1 cellular context compared by ENCODE assay signal in the genomic region with DNA sequence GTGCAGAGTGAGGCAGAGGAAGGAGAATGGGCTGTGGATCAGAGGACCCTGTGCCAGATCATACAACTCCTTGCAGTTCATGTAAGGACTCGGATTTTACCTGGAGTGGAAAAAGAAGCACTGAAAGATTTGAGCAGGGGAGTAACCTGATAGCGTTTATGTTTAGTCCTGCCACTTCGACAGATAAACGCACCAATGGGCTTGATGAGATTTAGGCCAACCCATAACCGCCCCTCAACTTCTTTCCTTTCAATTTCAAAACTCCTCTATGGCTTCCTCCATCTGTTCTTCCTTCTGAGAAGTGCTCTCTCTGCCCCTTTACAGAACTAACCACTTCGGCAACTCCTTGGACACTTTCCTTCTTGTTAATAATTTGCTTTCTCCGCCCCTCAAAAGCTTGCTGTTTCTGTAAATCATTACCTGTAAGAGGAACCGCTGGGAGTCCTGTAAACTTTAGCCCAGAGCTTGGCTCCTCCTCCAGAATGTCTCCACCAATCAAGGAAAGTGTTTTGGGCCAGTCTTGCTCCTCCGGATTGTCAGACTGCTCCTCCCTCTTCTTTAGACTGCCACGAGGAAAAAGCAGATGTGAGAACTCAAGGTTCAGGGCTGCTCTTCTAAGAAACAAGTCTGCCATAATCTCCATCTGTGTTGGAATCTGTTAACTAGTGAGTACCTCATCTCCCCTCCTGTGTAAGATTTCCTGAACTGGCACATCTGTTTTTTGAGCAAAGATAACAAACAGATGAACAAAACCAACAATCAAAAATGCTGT.
TF ChIP-seq lines count a peak whose summit lies in the region.

A gene with protein sequence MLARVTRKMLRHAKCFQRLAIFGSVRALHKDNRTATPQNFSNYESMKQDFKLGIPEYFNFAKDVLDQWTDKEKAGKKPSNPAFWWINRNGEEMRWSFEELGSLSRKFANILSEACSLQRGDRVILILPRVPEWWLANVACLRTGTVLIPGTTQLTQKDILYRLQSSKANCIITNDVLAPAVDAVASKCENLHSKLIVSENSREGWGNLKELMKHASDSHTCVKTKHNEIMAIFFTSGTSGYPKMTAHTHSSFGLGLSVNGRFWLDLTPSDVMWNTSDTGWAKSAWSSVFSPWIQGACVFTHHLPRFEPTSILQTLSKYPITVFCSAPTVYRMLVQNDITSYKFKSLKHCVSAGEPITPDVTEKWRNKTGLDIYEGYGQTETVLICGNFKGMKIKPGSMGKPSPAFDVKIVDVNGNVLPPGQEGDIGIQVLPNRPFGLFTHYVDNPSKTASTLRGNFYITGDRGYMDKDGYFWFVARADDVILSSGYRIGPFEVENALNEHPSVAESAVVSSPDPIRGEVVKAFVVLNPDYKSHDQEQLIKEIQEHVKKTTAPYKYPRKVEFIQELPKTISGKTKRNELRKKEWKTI (plus strand): TSS at position 554 of the 772 bp plus-strand sequence. CDS start 6,021 bp downstream, outside the sequence.

TF ChIP-seq in K562, 482 proteins besides CTCF, POLR2A, EP300 and RAD21 (continued from another document and continues in another):
- TF ChIP-seq, protein P1, sequence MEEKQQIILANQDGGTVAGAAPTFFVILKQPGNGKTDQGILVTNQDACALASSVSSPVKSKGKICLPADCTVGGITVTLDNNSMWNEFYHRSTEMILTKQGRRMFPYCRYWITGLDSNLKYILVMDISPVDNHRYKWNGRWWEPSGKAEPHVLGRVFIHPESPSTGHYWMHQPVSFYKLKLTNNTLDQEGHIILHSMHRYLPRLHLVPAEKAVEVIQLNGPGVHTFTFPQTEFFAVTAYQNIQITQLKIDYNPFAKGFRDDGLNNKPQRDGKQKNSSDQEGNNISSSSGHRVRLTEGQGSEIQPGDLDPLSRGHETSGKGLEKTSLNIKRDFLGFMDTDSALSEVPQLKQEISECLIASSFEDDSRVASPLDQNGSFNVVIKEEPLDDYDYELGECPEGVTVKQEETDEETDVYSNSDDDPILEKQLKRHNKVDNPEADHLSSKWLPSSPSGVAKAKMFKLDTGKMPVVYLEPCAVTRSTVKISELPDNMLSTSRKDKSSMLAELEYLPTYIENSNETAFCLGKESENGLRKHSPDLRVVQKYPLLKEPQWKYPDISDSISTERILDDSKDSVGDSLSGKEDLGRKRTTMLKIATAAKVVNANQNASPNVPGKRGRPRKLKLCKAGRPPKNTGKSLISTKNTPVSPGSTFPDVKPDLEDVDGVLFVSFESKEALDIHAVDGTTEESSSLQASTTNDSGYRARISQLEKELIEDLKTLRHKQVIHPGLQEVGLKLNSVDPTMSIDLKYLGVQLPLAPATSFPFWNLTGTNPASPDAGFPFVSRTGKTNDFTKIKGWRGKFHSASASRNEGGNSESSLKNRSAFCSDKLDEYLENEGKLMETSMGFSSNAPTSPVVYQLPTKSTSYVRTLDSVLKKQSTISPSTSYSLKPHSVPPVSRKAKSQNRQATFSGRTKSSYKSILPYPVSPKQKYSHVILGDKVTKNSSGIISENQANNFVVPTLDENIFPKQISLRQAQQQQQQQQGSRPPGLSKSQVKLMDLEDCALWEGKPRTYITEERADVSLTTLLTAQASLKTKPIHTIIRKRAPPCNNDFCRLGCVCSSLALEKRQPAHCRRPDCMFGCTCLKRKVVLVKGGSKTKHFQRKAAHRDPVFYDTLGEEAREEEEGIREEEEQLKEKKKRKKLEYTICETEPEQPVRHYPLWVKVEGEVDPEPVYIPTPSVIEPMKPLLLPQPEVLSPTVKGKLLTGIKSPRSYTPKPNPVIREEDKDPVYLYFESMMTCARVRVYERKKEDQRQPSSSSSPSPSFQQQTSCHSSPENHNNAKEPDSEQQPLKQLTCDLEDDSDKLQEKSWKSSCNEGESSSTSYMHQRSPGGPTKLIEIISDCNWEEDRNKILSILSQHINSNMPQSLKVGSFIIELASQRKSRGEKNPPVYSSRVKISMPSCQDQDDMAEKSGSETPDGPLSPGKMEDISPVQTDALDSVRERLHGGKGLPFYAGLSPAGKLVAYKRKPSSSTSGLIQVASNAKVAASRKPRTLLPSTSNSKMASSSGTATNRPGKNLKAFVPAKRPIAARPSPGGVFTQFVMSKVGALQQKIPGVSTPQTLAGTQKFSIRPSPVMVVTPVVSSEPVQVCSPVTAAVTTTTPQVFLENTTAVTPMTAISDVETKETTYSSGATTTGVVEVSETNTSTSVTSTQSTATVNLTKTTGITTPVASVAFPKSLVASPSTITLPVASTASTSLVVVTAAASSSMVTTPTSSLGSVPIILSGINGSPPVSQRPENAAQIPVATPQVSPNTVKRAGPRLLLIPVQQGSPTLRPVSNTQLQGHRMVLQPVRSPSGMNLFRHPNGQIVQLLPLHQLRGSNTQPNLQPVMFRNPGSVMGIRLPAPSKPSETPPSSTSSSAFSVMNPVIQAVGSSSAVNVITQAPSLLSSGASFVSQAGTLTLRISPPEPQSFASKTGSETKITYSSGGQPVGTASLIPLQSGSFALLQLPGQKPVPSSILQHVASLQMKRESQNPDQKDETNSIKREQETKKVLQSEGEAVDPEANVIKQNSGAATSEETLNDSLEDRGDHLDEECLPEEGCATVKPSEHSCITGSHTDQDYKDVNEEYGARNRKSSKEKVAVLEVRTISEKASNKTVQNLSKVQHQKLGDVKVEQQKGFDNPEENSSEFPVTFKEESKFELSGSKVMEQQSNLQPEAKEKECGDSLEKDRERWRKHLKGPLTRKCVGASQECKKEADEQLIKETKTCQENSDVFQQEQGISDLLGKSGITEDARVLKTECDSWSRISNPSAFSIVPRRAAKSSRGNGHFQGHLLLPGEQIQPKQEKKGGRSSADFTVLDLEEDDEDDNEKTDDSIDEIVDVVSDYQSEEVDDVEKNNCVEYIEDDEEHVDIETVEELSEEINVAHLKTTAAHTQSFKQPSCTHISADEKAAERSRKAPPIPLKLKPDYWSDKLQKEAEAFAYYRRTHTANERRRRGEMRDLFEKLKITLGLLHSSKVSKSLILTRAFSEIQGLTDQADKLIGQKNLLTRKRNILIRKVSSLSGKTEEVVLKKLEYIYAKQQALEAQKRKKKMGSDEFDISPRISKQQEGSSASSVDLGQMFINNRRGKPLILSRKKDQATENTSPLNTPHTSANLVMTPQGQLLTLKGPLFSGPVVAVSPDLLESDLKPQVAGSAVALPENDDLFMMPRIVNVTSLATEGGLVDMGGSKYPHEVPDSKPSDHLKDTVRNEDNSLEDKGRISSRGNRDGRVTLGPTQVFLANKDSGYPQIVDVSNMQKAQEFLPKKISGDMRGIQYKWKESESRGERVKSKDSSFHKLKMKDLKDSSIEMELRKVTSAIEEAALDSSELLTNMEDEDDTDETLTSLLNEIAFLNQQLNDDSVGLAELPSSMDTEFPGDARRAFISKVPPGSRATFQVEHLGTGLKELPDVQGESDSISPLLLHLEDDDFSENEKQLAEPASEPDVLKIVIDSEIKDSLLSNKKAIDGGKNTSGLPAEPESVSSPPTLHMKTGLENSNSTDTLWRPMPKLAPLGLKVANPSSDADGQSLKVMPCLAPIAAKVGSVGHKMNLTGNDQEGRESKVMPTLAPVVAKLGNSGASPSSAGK (IDR thresholded peaks at IDR 0.05): peak; percentile 90
- TF ChIP-seq ZNF778 (CRISPR knock-in tag; IDR thresholded peaks at IDR 0.05): no peak
- no peak for TF ChIP-seq ZNF23 (CRISPR knock-in tag; IDR thresholded peaks at IDR 0.05)
- no peak for TF ChIP-seq ZNF212 (CRISPR knock-in tag; IDR thresholded peaks at IDR 0.05)
- TF ChIP-seq RBFOX2 (IDR thresholded peaks at IDR 0.05; ENCODE audit: low read depth, low read length): no peak; the same call in 1 of the 2 replicates
- TF ChIP-seq, protein P2, sequence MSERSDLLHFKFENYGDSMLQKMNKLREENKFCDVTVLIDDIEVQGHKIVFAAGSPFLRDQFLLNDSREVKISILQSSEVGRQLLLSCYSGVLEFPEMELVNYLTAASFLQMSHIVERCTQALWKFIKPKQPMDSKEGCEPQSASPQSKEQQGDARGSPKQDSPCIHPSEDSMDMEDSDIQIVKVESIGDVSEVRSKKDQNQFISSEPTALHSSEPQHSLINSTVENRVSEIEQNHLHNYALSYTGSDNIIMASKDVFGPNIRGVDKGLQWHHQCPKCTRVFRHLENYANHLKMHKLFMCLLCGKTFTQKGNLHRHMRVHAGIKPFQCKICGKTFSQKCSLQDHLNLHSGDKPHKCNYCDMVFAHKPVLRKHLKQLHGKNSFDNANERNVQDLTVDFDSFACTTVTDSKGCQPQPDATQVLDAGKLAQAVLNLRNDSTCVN (CRISPR knock-in tag; IDR thresholded peaks at IDR 0.05): peak; percentile 48; the same call in 1 of the 2 replicates
- TF ChIP-seq, protein P3, sequence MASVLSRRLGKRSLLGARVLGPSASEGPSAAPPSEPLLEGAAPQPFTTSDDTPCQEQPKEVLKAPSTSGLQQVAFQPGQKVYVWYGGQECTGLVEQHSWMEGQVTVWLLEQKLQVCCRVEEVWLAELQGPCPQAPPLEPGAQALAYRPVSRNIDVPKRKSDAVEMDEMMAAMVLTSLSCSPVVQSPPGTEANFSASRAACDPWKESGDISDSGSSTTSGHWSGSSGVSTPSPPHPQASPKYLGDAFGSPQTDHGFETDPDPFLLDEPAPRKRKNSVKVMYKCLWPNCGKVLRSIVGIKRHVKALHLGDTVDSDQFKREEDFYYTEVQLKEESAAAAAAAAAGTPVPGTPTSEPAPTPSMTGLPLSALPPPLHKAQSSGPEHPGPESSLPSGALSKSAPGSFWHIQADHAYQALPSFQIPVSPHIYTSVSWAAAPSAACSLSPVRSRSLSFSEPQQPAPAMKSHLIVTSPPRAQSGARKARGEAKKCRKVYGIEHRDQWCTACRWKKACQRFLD (CRISPR knock-in tag; IDR thresholded peaks at IDR 0.05): no peak; the same call in 1 of the 2 replicates
- TF ChIP-seq, protein P4, sequence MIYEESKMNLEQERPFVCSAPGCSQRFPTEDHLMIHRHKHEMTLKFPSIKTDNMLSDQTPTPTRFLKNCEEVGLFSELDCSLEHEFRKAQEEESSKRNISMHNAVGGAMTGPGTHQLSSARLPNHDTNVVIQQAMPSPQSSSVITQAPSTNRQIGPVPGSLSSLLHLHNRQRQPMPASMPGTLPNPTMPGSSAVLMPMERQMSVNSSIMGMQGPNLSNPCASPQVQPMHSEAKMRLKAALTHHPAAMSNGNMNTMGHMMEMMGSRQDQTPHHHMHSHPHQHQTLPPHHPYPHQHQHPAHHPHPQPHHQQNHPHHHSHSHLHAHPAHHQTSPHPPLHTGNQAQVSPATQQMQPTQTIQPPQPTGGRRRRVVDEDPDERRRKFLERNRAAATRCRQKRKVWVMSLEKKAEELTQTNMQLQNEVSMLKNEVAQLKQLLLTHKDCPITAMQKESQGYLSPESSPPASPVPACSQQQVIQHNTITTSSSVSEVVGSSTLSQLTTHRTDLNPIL (CRISPR knock-in tag; IDR thresholded peaks at IDR 0.05): no peak
- TF ChIP-seq, protein P5, sequence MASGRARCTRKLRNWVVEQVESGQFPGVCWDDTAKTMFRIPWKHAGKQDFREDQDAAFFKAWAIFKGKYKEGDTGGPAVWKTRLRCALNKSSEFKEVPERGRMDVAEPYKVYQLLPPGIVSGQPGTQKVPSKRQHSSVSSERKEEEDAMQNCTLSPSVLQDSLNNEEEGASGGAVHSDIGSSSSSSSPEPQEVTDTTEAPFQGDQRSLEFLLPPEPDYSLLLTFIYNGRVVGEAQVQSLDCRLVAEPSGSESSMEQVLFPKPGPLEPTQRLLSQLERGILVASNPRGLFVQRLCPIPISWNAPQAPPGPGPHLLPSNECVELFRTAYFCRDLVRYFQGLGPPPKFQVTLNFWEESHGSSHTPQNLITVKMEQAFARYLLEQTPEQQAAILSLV (tag; IDR thresholded peaks at IDR 0.05): no peak
- TF ChIP-seq ZNF253 (CRISPR knock-in tag; conservative IDR thresholded peaks at IDR 0.05): no peak
- no peak for TF ChIP-seq MEF2D (tag; conservative IDR thresholded peaks at IDR 0.05; ENCODE audit: low read depth)
- TF ChIP-seq ZNF584 (CRISPR knock-in tag; IDR thresholded peaks at IDR 0.05; ENCODE audit: low read depth): no peak
- no peak for TF ChIP-seq ZKSCAN8 (CRISPR knock-in tag; IDR thresholded peaks at IDR 0.05)
- TF ChIP-seq, protein P6, sequence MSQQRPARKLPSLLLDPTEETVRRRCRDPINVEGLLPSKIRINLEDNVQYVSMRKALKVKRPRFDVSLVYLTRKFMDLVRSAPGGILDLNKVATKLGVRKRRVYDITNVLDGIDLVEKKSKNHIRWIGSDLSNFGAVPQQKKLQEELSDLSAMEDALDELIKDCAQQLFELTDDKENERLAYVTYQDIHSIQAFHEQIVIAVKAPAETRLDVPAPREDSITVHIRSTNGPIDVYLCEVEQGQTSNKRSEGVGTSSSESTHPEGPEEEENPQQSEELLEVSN (IDR thresholded peaks at IDR 0.05; ENCODE audit: borderline replicate concordance in 1 of 2, extremely low read depth in 1 of 2, insufficient read depth in 1 of 2, insufficient read length in 1 of 2, low read depth in 1 of 2, low read length in 1 of 2, poor library complexity in 1 of 2, severe bottlenecking in 1 of 2): peak in 1 of 2 experiments; percentile 40
- TF ChIP-seq CC2D1A (IDR thresholded peaks at IDR 0.05): peak; percentile 96
- no peak for TF ChIP-seq KAT7 (CRISPR knock-in tag; IDR thresholded peaks at IDR 0.05; ENCODE audit: borderline replicate concordance)
- no peak for TF ChIP-seq ZNF830 (CRISPR knock-in tag; IDR thresholded peaks at IDR 0.05)
- no peak for TF ChIP-seq CCAR2 (IDR thresholded peaks at IDR 0.05; ENCODE audit: low read depth, low read length)
- TF ChIP-seq ZNF165 (CRISPR knock-in tag; IDR thresholded peaks at IDR 0.05; ENCODE audit: borderline replicate concordance): no peak
- TF ChIP-seq TAF1 (IDR thresholded peaks at IDR 0.05; ENCODE audit: control insufficient read depth, extremely low read depth, insufficient read depth, low read length, severe bottlenecking): no peak
- no peak for TF ChIP-seq FOXK1 (CRISPR knock-in tag; IDR thresholded peaks at IDR 0.05; ENCODE audit: borderline replicate concordance)
- peak; percentile 87 for TF ChIP-seq POLR2H (tag; IDR thresholded peaks at IDR 0.05; ENCODE audit: low read depth)
- TF ChIP-seq, protein P7, sequence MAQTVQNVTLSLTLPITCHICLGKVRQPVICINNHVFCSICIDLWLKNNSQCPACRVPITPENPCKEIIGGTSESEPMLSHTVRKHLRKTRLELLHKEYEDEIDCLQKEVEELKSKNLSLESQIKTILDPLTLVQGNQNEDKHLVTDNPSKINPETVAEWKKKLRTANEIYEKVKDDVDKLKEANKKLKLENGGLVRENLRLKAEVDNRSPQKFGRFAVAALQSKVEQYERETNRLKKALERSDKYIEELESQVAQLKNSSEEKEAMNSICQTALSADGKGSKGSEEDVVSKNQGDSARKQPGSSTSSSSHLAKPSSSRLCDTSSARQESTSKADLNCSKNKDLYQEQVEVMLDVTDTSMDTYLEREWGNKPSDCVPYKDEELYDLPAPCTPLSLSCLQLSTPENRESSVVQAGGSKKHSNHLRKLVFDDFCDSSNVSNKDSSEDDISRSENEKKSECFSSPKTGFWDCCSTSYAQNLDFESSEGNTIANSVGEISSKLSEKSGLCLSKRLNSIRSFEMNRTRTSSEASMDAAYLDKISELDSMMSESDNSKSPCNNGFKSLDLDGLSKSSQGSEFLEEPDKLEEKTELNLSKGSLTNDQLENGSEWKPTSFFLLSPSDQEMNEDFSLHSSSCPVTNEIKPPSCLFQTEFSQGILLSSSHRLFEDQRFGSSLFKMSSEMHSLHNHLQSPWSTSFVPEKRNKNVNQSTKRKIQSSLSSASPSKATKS (CRISPR knock-in tag; IDR thresholded peaks at IDR 0.05): no peak
- no peak for TF ChIP-seq BMI1 (IDR thresholded peaks at IDR 0.05; ENCODE audit: low read length)
- TF ChIP-seq SLC30A9 (CRISPR knock-in tag; IDR thresholded peaks at IDR 0.05): no peak
- TF ChIP-seq ZNF77 (CRISPR knock-in tag; IDR thresholded peaks at IDR 0.05): no peak
- peak in 1 of 2 experiments; percentile 50; a peak in 2 of 4 replicates for TF ChIP-seq FOXK2 (conservative IDR thresholded peaks at IDR 0.05 in 1 of 2, IDR thresholded peaks at IDR 0.05 in 1 of 2; ENCODE audit: low read depth in 2 of 2)
- TF ChIP-seq RBM34 (IDR thresholded peaks at IDR 0.05; ENCODE audit: borderline replicate concordance, insufficient read depth, low read length): no peak
- no peak for TF ChIP-seq POU5F1 (IDR thresholded peaks at IDR 0.05; ENCODE audit: borderline replicate concordance, low read depth, low read length, partially characterized antibody)
- 0 out of 2 replicates have a peak, but pooled peaks have one; percentile 14 for TF ChIP-seq OTX1 (CRISPR knock-in tag; IDR thresholded peaks at IDR 0.05)
- TF ChIP-seq JUND (IDR thresholded peaks at IDR 0.05; ENCODE audit: borderline replicate concordance, low read depth, low read length): peak; percentile 2; the same call in 1 of the 2 replicates
- TF ChIP-seq JUND (tag; IDR thresholded peaks at IDR 0.05; ENCODE audit: borderline replicate concordance, low read depth, low read length): no peak
